Comparison of ENCODE assay signal across 9 cellular contexts in the genomic region with DNA sequence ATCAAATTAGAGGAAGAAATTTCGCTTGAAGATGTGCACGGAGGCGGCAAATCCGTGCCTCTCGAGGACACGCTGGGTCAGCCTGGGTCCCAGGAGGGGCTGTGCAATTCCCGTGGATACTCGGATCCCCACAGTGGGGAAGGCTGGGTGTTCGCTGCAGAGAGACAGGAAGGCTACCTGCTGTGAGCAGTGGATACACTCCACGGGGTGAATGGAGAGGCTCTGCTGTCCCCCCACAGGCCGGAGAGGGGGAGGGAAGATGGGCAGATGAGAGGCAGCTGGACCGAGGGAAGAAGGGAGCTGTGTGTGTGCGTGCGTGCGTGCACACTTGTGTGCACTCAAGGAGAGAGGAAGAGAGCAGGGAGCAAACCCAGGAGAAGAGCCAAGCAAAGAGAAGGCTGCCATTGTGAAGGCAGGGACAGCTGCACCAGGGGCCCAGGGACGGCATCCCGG. TPM values are rescaled to one million over a fixed set of nuclear protein-coding genes. Genes with fewer than 3 reads are reported as not detected.
DNase-seq lines count a peak whose midpoint lies in the region; ATAC-seq, FAIRE-seq and TF ChIP-seq lines count a peak whose summit lies in the region.
"Had no signal": no experiment of that assay in that cellular context is flagged by ENCODE, and none has a peak within 500 bp of the region (broad histone marks: within the 10 kb centered on the region; RNA-seq: fewer than 3 reads in every experiment).

No MANE protein-coding gene starts in this region.

- peak overlapping the region in 15 of 59 donors; percentile 1 to 42 (median 14) for H3K4me3 ChIP-seq in dorsolateral prefrontal cortex

- intact Hi-C loops in dorsolateral prefrontal cortex (cut with DNase I) (loop anchor here (5.0 kb wide), 2 partner anchors 59 to 894 kb away; partner anchors contain the start of gene SULF2 (in 2 of the 2)), posterior cingulate gyrus (cut with DNase I) (loop anchor here (5.0 kb wide), 2 partner anchors 59 to 894 kb away; partner anchors contain the start of gene SULF2)

- peak; percentile 11 for ATAC-seq in GM19351 (IDR thresholded peaks at IDR 0.05; ENCODE audit: unreplicated experiment)
- ATAC-seq in GM18519 (IDR thresholded peaks at IDR 0.05; ENCODE audit: low FRiP score, unreplicated experiment): no peak

- peak overlapping the region in 49 of 59 donors; percentile 22 to 82 (median 58) for H3K27ac ChIP-seq in dorsolateral prefrontal cortex
- H3K27ac ChIP-seq: KMS-11 had no signal

- FAIRE-seq in HTR-8/SVneo (lab: Jason Lieb, UNC): peak; percentile 64

- no peaks in the 10 kb centered on the region for H3K27me3 ChIP-seq in dorsolateral prefrontal cortex

- DNase-seq in HTR-8/SVneo (ENCODE audit: insufficient read length, low spot score) (no peak), dorsolateral prefrontal cortex (peak in 6 of 10 donors; percentile 41 to 68 (median 55)), posterior cingulate gyrus (peak in 7 of 10 donors; percentile 23 to 92 (median 51)), HuH-7.5 (ENCODE audit: low spot score) (no peak), DMS114 treated with DMSO at 0.1 percent for 48 hours (lab: John Stamatoyannopoulos, UW; ENCODE audit: unreplicated experiment) (no peak), NCI-H2029 treated with DMSO at 0.1 percent for 48 hours (lab: John Stamatoyannopoulos, UW) (no peak)

- TF ChIP-seq CTCF in dorsolateral prefrontal cortex (IDR thresholded peaks at IDR 0.05 in 54 of 56, conservative IDR thresholded peaks at IDR 0.05 in 2 of 56; ENCODE audit: low read depth in 1 of 56, partially characterized antibody in 56 of 56): peak in 2 of 56 donors; percentile 8 to 27

RNA-seq across cellular contexts. Expression of gene SULF2, which starts 57.3 kb away (rescaled TPM):
- 10 to 100 TPM; 30.3 to 95.1 (median 57.4) TPM for total RNA-seq in dorsolateral prefrontal cortex

Comparison
In these comparisons a context has a peak if more than half of its experiments do, and no peak if none do; other contexts are left out.
1. DNase-seq: peak in dorsolateral prefrontal cortex (6 of 10) and posterior cingulate gyrus (7 of 10); none in HTR-8/SVneo (single experiment), HuH-7.5 (single experiment), DMS114 treated with DMSO at 0.1 percent for 48 hours (single experiment) and NCI-H2029 treated with DMSO at 0.1 percent for 48 hours (single experiment).